ENCODE assay signal across 11 cellular contexts in the genomic region with DNA sequence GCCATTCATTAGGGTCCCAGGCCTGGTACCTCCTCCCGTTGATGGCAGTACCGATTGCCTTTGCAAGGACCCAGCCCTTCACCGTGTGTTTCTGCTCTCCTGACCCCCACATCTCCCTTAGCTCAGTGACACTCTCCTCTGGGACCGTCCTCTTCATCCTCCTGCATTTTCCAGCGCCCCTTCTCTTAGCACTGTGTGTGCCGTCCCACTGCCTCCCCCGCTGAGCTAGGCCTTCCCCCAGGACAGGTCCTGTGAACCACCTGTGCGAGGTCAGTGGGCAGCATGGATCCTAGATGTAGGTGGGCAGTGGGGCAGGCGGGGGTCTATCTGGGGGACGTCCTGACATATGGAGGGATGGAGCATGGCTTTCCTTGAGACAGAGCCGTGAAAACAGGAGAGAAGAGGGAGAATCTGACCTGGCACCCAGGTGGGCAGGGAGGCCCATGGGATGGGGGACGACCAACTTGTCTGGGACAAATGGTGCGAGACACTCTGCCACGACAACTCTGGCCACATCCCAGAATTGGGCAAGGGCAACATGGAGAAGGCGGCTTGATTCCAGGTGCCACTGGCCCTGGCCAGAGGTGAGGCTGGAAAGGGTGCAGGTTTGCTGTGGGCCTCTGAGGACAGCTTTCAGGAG.
DNase-seq lines count a peak whose midpoint lies in the region; ATAC-seq and TF ChIP-seq lines count a peak whose summit lies in the region.
"Had no signal": no experiment of that assay in that cellular context is flagged by ENCODE, and none has a peak within 500 bp of the region (broad histone marks: within the 10 kb centered on the region; RNA-seq: fewer than 3 reads in every experiment).

No MANE protein-coding gene starts in this region.

- no peak for TF ChIP-seq CTCF in left ventricle myocardium inferior (IDR thresholded peaks at IDR 0.05; ENCODE audit: borderline replicate concordance)
- TF ChIP-seq CTCF in fibroblast of the aortic adventitia (IDR thresholded peaks at IDR 0.05; ENCODE audit: insufficient read depth, low read length) = no peak
- no peak for TF ChIP-seq CTCF in osteocyte (IDR thresholded peaks at IDR 0.05)

- H3K4me3 ChIP-seq in left ventricle myocardium inferior (peak overlapping the region; percentile 57), fibroblast of the aortic adventitia (ENCODE audit: low read depth, low read length) (peak overlapping the region; percentile 48), aorta (ENCODE audit: low read length in 2 of 2) (no peak overlapping the region)

- peaks cover 51% of the 10 kb centered on the region for H3K4me1 Mint-ChIP-seq in osteocyte (ENCODE audit: unreplicated experiment)
- no peaks in the 10 kb centered on the region for H3K4me1 Mint-ChIP-seq in activated CD8-positive, alpha-beta T cell treated with anti-CD3 and anti-CD28 coated beads, Interleukin-2, amount 10 ng/mL, durations not matched to agents 7 days and 5 days (ENCODE audit: low read depth)
- H3K4me1 Mint-ChIP-seq: activated naive CD8-positive, alpha-beta T cell treated with anti-CD3 and anti-CD28 coated beads, Interleukin-2, amount 10 ng/mL, durations not matched to agents 7 days and 5 days; B cell had no signal

- H3K27me3 ChIP-seq in left ventricle myocardium inferior (ENCODE audit: low read depth) (peaks cover 17% of the 10 kb centered on the region), aorta (ENCODE audit: control insufficient read depth in 1 of 2, insufficient read depth in 2 of 2, low read length in 1 of 2) (no peaks in the 10 kb centered on the region)

- CTCF ChIA-PET in activated CD8-positive, alpha-beta T cell treated with anti-CD3 and anti-CD28 coated beads, Interleukin-2, amount 10 ng/mL, durations not matched to agents 7 days and 5 days (lab: Charles Lee) = no interaction called here

- intact Hi-C loops in left ventricle myocardium inferior (cut with micrococcal nuclease) (loop anchor here (10.0 kb wide), 1 partner anchor 87 kb away; a partner anchor contains a TSS), cardiac septum (cut with DNase I) (loop anchor here (1.0 to 5.0 kb wide), 3 partner anchors 19 to 88 kb away; no protein-coding TSS in a partner anchor), aorta (cut with DNase I) (loop anchor here (1.0 to 10.0 kb wide), 4 partner anchors 61 to 207 kb away; a partner anchor contains a TSS)

- H3K9me3 ChIP-seq in left ventricle myocardium inferior (replicated peaks) = no peaks in the 10 kb centered on the region
- no peaks in the 10 kb centered on the region for H3K9me3 ChIP-seq in aorta (ENCODE audit: control insufficient read depth, low read length)

- ATAC-seq in aorta (ENCODE audit: low FRiP score) = no peak
- ATAC-seq in activated CD8-positive, alpha-beta T cell treated with anti-CD3 and anti-CD28 coated beads, Interleukin-2, amount 10 ng/mL, durations not matched to agents 7 days and 5 days = no peak

- WGBS in aorta, 2 donors = 68 to 70% methylated on average over 15 of the region's 15 CpGs

- no peaks in the 10 kb centered on the region for H3K9me3 Mint-ChIP-seq in osteocyte (ENCODE audit: unreplicated experiment)
- no peaks in the 10 kb centered on the region for H3K9me3 Mint-ChIP-seq in activated CD8-positive, alpha-beta T cell treated with anti-CD3 and anti-CD28 coated beads, Interleukin-2, amount 10 ng/mL, durations not matched to agents 7 days and 5 days (ENCODE audit: insufficient read depth)
- H3K9me3 Mint-ChIP-seq: activated naive CD8-positive, alpha-beta T cell treated with anti-CD3 and anti-CD28 coated beads, Interleukin-2, amount 10 ng/mL, durations not matched to agents 7 days and 5 days had no signal

- peak overlapping the region; percentile 94 for H3K27ac Mint-ChIP-seq in osteocyte (ENCODE audit: unreplicated experiment)
- no peak overlapping the region for H3K27ac Mint-ChIP-seq in activated CD8-positive, alpha-beta T cell treated with anti-CD3 and anti-CD28 coated beads, Interleukin-2, amount 10 ng/mL, durations not matched to agents 7 days and 5 days
- H3K27ac Mint-ChIP-seq: activated naive CD8-positive, alpha-beta T cell treated with anti-CD3 and anti-CD28 coated beads, Interleukin-2, amount 10 ng/mL, durations not matched to agents 7 days and 5 days; B cell had no signal

- H3K36me3 ChIP-seq in left ventricle myocardium inferior (no peaks in the 10 kb centered on the region), aorta (ENCODE audit: control insufficient read depth in 1 of 2, insufficient read depth in 2 of 2, low read length in 1 of 2) (no peaks in the 10 kb centered on the region)

- H3K4me1 ChIP-seq in left ventricle myocardium inferior (peaks cover 61% of the 10 kb centered on the region), aorta (ENCODE audit: control insufficient read depth in 1 of 2, insufficient read depth in 2 of 2, low read length in 2 of 2) (no peaks in the 10 kb centered on the region)

- H3K27me3 Mint-ChIP-seq in osteocyte (ENCODE audit: unreplicated experiment) = no peaks in the 10 kb centered on the region
- peaks cover 19% of the 10 kb centered on the region for H3K27me3 Mint-ChIP-seq in activated CD8-positive, alpha-beta T cell treated with anti-CD3 and anti-CD28 coated beads, Interleukin-2, amount 10 ng/mL, durations not matched to agents 7 days and 5 days (ENCODE audit: low read depth)

- H3K4me3 Mint-ChIP-seq in osteocyte (ENCODE audit: unreplicated experiment) = peak overlapping the region; percentile 69
- no peak overlapping the region for H3K4me3 Mint-ChIP-seq in activated CD8-positive, alpha-beta T cell treated with anti-CD3 and anti-CD28 coated beads, Interleukin-2, amount 10 ng/mL, durations not matched to agents 7 days and 5 days
- H3K4me3 Mint-ChIP-seq: activated naive CD8-positive, alpha-beta T cell treated with anti-CD3 and anti-CD28 coated beads, Interleukin-2, amount 10 ng/mL, durations not matched to agents 7 days and 5 days; B cell had no signal

- peak overlapping the region; percentile 94 for H3K27ac ChIP-seq in left ventricle myocardium inferior (replicated peaks)
- H3K27ac ChIP-seq in aorta (ENCODE audit: low read depth in 1 of 2, low read length in 2 of 2) = peak overlapping the region; percentile 62 to 87

- POLR2A ChIA-PET in activated CD8-positive, alpha-beta T cell treated with anti-CD3 and anti-CD28 coated beads, Interleukin-2, amount 10 ng/mL, durations not matched to agents 7 days and 5 days (lab: Charles Lee) = no interaction called here

- H3K36me3 Mint-ChIP-seq in osteocyte (ENCODE audit: unreplicated experiment) = no peaks in the 10 kb centered on the region
- H3K36me3 Mint-ChIP-seq in activated CD8-positive, alpha-beta T cell treated with anti-CD3 and anti-CD28 coated beads, Interleukin-2, amount 10 ng/mL, durations not matched to agents 7 days and 5 days (ENCODE audit: low read depth) = no peaks in the 10 kb centered on the region
- H3K36me3 Mint-ChIP-seq: activated naive CD8-positive, alpha-beta T cell treated with anti-CD3 and anti-CD28 coated beads, Interleukin-2, amount 10 ng/mL, durations not matched to agents 7 days and 5 days had no signal

- DNase-seq in left ventricle myocardium inferior (no peak), cardiac septum (ENCODE audit: low spot score) (no peak), fibroblast of the aortic adventitia (ENCODE audit: low read depth) (no peak), osteocyte (ENCODE audit: extremely low spot score, unreplicated experiment) (peak; percentile 70), aorta (peak in 1 of 2 donors; percentile 73), SW480 (ENCODE audit: low spot score) (no peak), DMS153 (lab: John Stamatoyannopoulos, UW) (no peak)
- no peak for DNase-seq in activated CD8-positive, alpha-beta T cell treated with anti-CD3 and anti-CD28 coated beads, Interleukin-2, amount 10 ng/mL, durations not matched to agents 7 days and 5 days
- DNase-seq: activated CD4-positive, CD25-positive, alpha-beta regulatory T cell; activated naive CD8-positive, alpha-beta T cell treated with anti-CD3 and anti-CD28 coated beads, Interleukin-2, amount 10 ng/mL, durations not matched to agents 7 days and 5 days had no signal

Comparison
In these comparisons a context has a peak if more than half of its experiments do, and no peak if none do; other contexts are left out.
1. H3K4me3 ChIP-seq: peak in left ventricle myocardium inferior (single experiment) and fibroblast of the aortic adventitia (single experiment); none in aorta (0 of 2).